In genomic region chr11:35033011-35033410, GRCh38 we compare ENCODE assay signal across 1 cellular context.
TF ChIP-seq lines count a peak whose summit lies in the region.

No MANE protein-coding gene starts in this region.

TF ChIP-seq in IMR-90, 13 proteins besides CTCF, POLR2A, EP300 and RAD21 (continued from another document):
- TF ChIP-seq MXI1 (IDR thresholded peaks at IDR 0.05; ENCODE audit: borderline replicate concordance, low read depth, low read length) (no peak), RCOR1 (IDR thresholded peaks at IDR 0.05; ENCODE audit: insufficient replicate concordance, low read length) (no peak)
